ENCODE assay signal across 27 cellular contexts in genomic region chr2:170465241-170465640, GRCh38.
DNase-seq lines count a peak whose midpoint lies in the region; TF ChIP-seq lines count a peak whose summit lies in the region.
"Had no signal": no experiment of that assay in that cellular context is flagged by ENCODE, and none has a peak within 500 bp of the region (broad histone marks: within the 10 kb centered on the region; RNA-seq: fewer than 3 reads in every experiment).

No MANE protein-coding gene starts in this region.

- H3K4me3 ChIP-seq in brain microvascular endothelial cell (ENCODE audit: low read depth, low read length) (no peak overlapping the region), left ventricle myocardium inferior (no peak overlapping the region)
- H3K4me3 ChIP-seq: ovary, right atrium auricular region had no signal

- peaks cover under 1% of the 10 kb centered on the region for H3K9me3 ChIP-seq in left ventricle myocardium inferior (replicated peaks)
- H3K9me3 ChIP-seq: ovary, right atrium auricular region had no signal

- DNase-seq in DMS 273 (lab: John Stamatoyannopoulos, UW; ENCODE audit: unreplicated experiment) (peak; percentile 18), DMS 273 treated with DMSO at 0.1 percent for 48 hours (lab: John Stamatoyannopoulos, UW) (no peak), brain microvascular endothelial cell (peak; percentile 40), foreskin melanocyte (peak; percentile 3), caudate nucleus (lab: John Stamatoyannopoulos, UW) (no peak), mesenteric fat pad (ENCODE audit: low spot score) (no peak), left ventricle myocardium inferior (no peak), HEK293T (ENCODE audit: extremely low spot score) (no peak)
- DNase-seq: activated CD4-positive, alpha-beta T cell treated with anti-CD3 and anti-CD28 coated beads, Interleukin-2, amount 50 U/mL, for 48 hours; activated effector memory CD4-positive, alpha-beta T cell treated with anti-CD3 and anti-CD28 coated beads, Interleukin-2, amount 50 U/mL, for 16 hours; AML-193; CD8-positive, alpha-beta memory T cell; dermis blood vessel endothelial cell; DMS79; HFFc6; midbrain; natural killer cell; NCI-H1105 treated with DMSO at 0.1 percent for 48 hours; NCI-H2081 treated with DMSO at 0.1 percent for 48 hours; NCI-H510A; ovary; RPMI8226; stimulated activated CD4-positive, alpha-beta T cell treated with anti-CD3 and anti-CD28 coated beads, Interleukin-12 subunit alpha, Interleukin-12 subunit beta, amount 100 ng/mL, for 4 hours; stimulated activated CD4-positive, alpha-beta T cell treated with anti-CD3 and anti-CD28 coated beads, Interleukin-4, amount 100 ng/mL, for 4 hours; stimulated activated naive CD8-positive, alpha-beta T cell treated with anti-CD3 and anti-CD28 coated beads, Interleukin-15, Interleukin-2, amounts not matched to agents 100 U/mL and 50 U/mL, for 24 hours had no signal

- in situ Hi-C loops in brain microvascular endothelial cell (cut with HindIII; ENCODE audit: low pct_ligation_motif_present, low sequenced_read_pairs) = no loop called here

- H3K27ac ChIP-seq in brain microvascular endothelial cell (no peak overlapping the region), caudate nucleus (ENCODE audit: low read depth, low read length) (no peak overlapping the region), left ventricle myocardium inferior (replicated peaks) (no peak overlapping the region)
- H3K27ac ChIP-seq: 22Rv1, ovary, right atrium auricular region had no signal

- POLR2A ChIA-PET in HEK293T (lab: Yijun Ruan, JAX) = no interaction called here

- intact Hi-C loops in left ventricle myocardium inferior (cut with micrococcal nuclease) = no loop called here

- H3K36me3 ChIP-seq in brain microvascular endothelial cell (replicated peaks) (no peaks in the 10 kb centered on the region), left ventricle myocardium inferior (no peaks in the 10 kb centered on the region)
- H3K36me3 ChIP-seq: ovary, right atrium auricular region had no signal

- H3K4me1 ChIP-seq in left ventricle myocardium inferior = peaks cover 7% of the 10 kb centered on the region

- TF ChIP-seq CTCF in brain microvascular endothelial cell (IDR thresholded peaks at IDR 0.05; ENCODE audit: low read depth, low read length, missing control alignments) (no peak), left ventricle myocardium inferior (IDR thresholded peaks at IDR 0.05; ENCODE audit: borderline replicate concordance) (no peak)

- no peaks in the 10 kb centered on the region for H3K27me3 ChIP-seq in brain microvascular endothelial cell (replicated peaks)
- peaks cover 4% of the 10 kb centered on the region for H3K27me3 ChIP-seq in left ventricle myocardium inferior (ENCODE audit: low read depth)
- H3K27me3 ChIP-seq: ovary, right atrium auricular region had no signal

- CTCF ChIA-PET in HEK293T (lab: Yijun Ruan, JAX) = no interaction called here

TF ChIP-seq in HEK293T, 16 proteins besides CTCF, POLR2A, EP300 and RAD21:
- TF ChIP-seq L3MBTL2 (conservative IDR thresholded peaks at IDR 0.05) = no peak
- TF ChIP-seq NFRKB (IDR thresholded peaks at IDR 0.05) = no peak
- TF ChIP-seq FOXK2 (IDR thresholded peaks at IDR 0.05) = no peak
- no peak for TF ChIP-seq TARDBP (IDR thresholded peaks at IDR 0.05)
- TF ChIP-seq BHLHE40 (IDR thresholded peaks at IDR 0.05; ENCODE audit: borderline replicate concordance) = no peak
- no peak for TF ChIP-seq CTBP1 (IDR thresholded peaks at IDR 0.05; ENCODE audit: borderline replicate concordance)
- no peak for TF ChIP-seq PKNOX1 (IDR thresholded peaks at IDR 0.05)
- TF ChIP-seq HDGF (IDR thresholded peaks at IDR 0.05; ENCODE audit: borderline replicate concordance) = no peak
- no peak for TF ChIP-seq SP1 (IDR thresholded peaks at IDR 0.05)
- TF ChIP-seq LEF1 (IDR thresholded peaks at IDR 0.05; ENCODE audit: borderline replicate concordance) = no peak
- TF ChIP-seq SUZ12 (IDR thresholded peaks at IDR 0.05) = no peak
- no peak for TF ChIP-seq FOXA1 (IDR thresholded peaks at IDR 0.05)
- TF ChIP-seq ARNT (IDR thresholded peaks at IDR 0.05) = no peak
- no peak for TF ChIP-seq ZNF384 (IDR thresholded peaks at IDR 0.05)
- no peak for TF ChIP-seq ELF4 (IDR thresholded peaks at IDR 0.05)

Comparison
In these comparisons a context has a peak if more than half of its experiments do, and no peak if none do; other contexts are left out.
1. DNase-seq: peak in DMS 273 (single experiment), brain microvascular endothelial cell (single experiment) and foreskin melanocyte (single experiment); none in DMS 273 treated with DMSO at 0.1 percent for 48 hours (single experiment), caudate nucleus (0 of 61), mesenteric fat pad (single experiment), left ventricle myocardium inferior (single experiment) and HEK293T (single experiment).